In the genomic region with DNA sequence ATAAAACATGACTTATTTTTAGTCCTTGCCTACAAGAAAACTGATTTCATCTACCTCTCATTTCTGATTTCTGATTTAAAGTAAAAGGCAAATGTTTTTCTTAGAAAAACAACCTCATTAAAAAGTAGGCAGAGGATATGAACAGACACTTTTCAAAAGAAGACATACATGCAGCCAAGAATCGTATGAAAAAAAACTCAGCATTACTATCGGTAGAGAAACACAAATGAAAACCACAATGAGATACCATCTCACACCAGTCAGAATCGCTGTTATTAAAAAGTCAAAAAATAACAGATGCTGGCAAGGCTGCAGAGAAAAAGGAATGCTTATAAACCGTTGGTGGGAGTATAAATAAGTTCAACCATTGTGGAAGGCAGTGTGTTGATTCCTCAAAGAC, we compare ENCODE assay signal across 29 cellular contexts.
"Had no signal": no experiment of that assay in that cellular context is flagged by ENCODE, and none has a peak within 500 bp of the region (broad histone marks: within the 10 kb centered on the region; RNA-seq: fewer than 3 reads in every experiment).

No MANE protein-coding gene starts in this region.

- DNase-seq: immature natural killer cell; kidney; left colon; left lung; lower lobe of right lung; mammary epithelial cell; mesenchymal stem cell; naive thymus-derived CD8-positive, alpha-beta T cell; nucleus accumbens; pancreas; posterior cingulate gyrus; retina; right cardiac atrium; stimulated activated CD4-positive, alpha-beta T cell treated with anti-CD3 and anti-CD28 coated beads, Interleukin-12 subunit alpha, Interleukin-12 subunit beta, amount 100 ng/mL, for 4 hours; stimulated activated CD4-positive, alpha-beta T cell treated with anti-CD3 and anti-CD28 coated beads, Interleukin-15, amount 100 ng/mL, for 24 hours; stimulated activated CD4-positive, alpha-beta T cell treated with anti-CD3 and anti-CD28 coated beads, Interleukin-2, amount 100 ng/mL, for 24 hours; stimulated activated CD4-positive, alpha-beta T cell treated with anti-CD3 and anti-CD28 coated beads, Interleukin-4, amount 100 ng/mL, for 1 hour; stimulated activated naive B cell treated with anti-CD40 and anti-IgM and Interleukin-4, amounts not matched to agents 10 μg/mL and 1 μg/mL and 100 μg/mL, for 72 hours; stimulated activated naive CD8-positive, alpha-beta T cell treated with anti-CD3 and anti-CD28 coated beads, Interleukin-15, Interleukin-2, amounts not matched to agents 100 U/mL and 50 U/mL, for 24 hours; stomach; testis; thyroid gland; trophoblast cell; upper lobe of right lung had no signal

- H3K4me1 ChIP-seq: left lung, lower lobe of right lung, pancreas, prostate gland, stomach, testis, thyroid gland, upper lobe of right lung had no signal

- H3K27me3 ChIP-seq: left lung, pancreas, stomach, testis, thyroid gland, upper lobe of right lung had no signal

- H3K27ac Mint-ChIP-seq: nephron; stimulated activated naive B cell treated with anti-CD40 and anti-IgM and Interleukin-4, amounts not matched to agents 10 μg/mL and 1 μg/mL and 100 μg/mL, for 72 hours had no signal

- H3K9me3 Mint-ChIP-seq: immature natural killer cell; naive thymus-derived CD8-positive, alpha-beta T cell; nephron; neural crest cell; stimulated activated naive B cell treated with anti-CD40 and anti-IgM and Interleukin-4, amounts not matched to agents 10 μg/mL and 1 μg/mL and 100 μg/mL, for 72 hours had no signal

- H3K4me1 Mint-ChIP-seq: immature natural killer cell; naive thymus-derived CD8-positive, alpha-beta T cell; nephron; neural crest cell; stimulated activated naive B cell treated with anti-CD40 and anti-IgM and Interleukin-4, amounts not matched to agents 10 μg/mL and 1 μg/mL and 100 μg/mL, for 72 hours had no signal

- H3K27ac ChIP-seq: left lung, lower lobe of right lung, pancreas, prostate gland, skin epidermis, stomach, testis, thyroid gland, upper lobe of right lung had no signal

- ATAC-seq: left colon; left lung; lower lobe of right lung; naive thymus-derived CD8-positive, alpha-beta T cell; pancreas; right cardiac atrium; sciatic nerve; stimulated activated naive B cell treated with anti-CD40 and anti-IgM and Interleukin-4, amounts not matched to agents 10 μg/mL and 1 μg/mL and 100 μg/mL, for 72 hours; stimulated activated naive CD8-positive, alpha-beta T cell treated with anti-CD3 and anti-CD28 coated beads, Interleukin-15, Interleukin-2, amounts not matched to agents 100 U/mL and 50 U/mL, for 24 hours; upper lobe of right lung had no signal

- H3K27me3 Mint-ChIP-seq: naive thymus-derived CD8-positive, alpha-beta T cell; stimulated activated naive B cell treated with anti-CD40 and anti-IgM and Interleukin-4, amounts not matched to agents 10 μg/mL and 1 μg/mL and 100 μg/mL, for 72 hours had no signal

- H3K9me3 ChIP-seq: left lung, lower lobe of right lung, pancreas, prostate gland, stomach, testis, thyroid gland, upper lobe of right lung had no signal

- H3K4me3 Mint-ChIP-seq: immature natural killer cell; naive thymus-derived CD8-positive, alpha-beta T cell; nephron; neural crest cell; stimulated activated naive B cell treated with anti-CD40 and anti-IgM and Interleukin-4, amounts not matched to agents 10 μg/mL and 1 μg/mL and 100 μg/mL, for 72 hours had no signal

- H3K4me3 ChIP-seq: left lung, lower lobe of right lung, pancreas, prostate gland, skin epidermis, stomach, testis, thyroid gland, upper lobe of right lung had no signal
